13 cellular contexts compared by ENCODE assay signal in genomic region chr22:46112405-46112804, GRCh38. TPM values are rescaled to one million over a fixed set of nuclear protein-coding genes. Genes with fewer than 3 reads are reported as not detected.
DNase-seq lines count a peak whose midpoint lies in the region; ATAC-seq and TF ChIP-seq lines count a peak whose summit lies in the region.
"Had no signal": no experiment of that assay in that cellular context is flagged by ENCODE, and none has a peak within 500 bp of the region (broad histone marks: within the 10 kb centered on the region; RNA-seq: fewer than 3 reads in every experiment).

No MANE protein-coding gene starts in this region.

- H3K9me2 ChIP-seq in HCT116 (ENCODE audit: insufficient read depth) = no peaks in the 10 kb centered on the region

- TF ChIP-seq POLR2A in HCT116 (IDR thresholded peaks at IDR 0.05; ENCODE audit: borderline replicate concordance, extremely low read depth, insufficient read depth, insufficient read length) = no peak
- TF ChIP-seq POLR2A in body of pancreas (IDR thresholded peaks at IDR 0.05) = no peak
- TF ChIP-seq POLR2A in testis (IDR thresholded peaks at IDR 0.05) = no peak

- H3K27ac ChIP-seq in HCT116 (ENCODE audit: low read depth, low read length) = peak overlapping the region; percentile 28; the same call in 1 of the 2 replicates
- peak overlapping the region; percentile 32 to 79 (median 71) for H3K27ac ChIP-seq in body of pancreas
- peak overlapping the region; percentile 40 for H3K27ac ChIP-seq in muscle layer of colon (ENCODE audit: low read depth, low read length)
- H3K27ac ChIP-seq in testis = peak overlapping the region; percentile 70 to 83
- H3K27ac ChIP-seq: PC-9 had no signal

- no peaks in the 10 kb centered on the region for H4K20me1 ChIP-seq in HCT116 (ENCODE audit: insufficient read depth)

- BruUV-seq in HCT116 (replicated peaks; lab: Mats Ljungman, UMichigan) = no TSS peak

- no peak overlapping the region for H2AFZ ChIP-seq in HCT116 (ENCODE audit: low read depth, low read length, poor library complexity, severe bottlenecking)
- H2AFZ ChIP-seq: PC-9 had no signal

- no peak for TF ChIP-seq RAD21 in HCT116 (IDR thresholded peaks at IDR 0.05; ENCODE audit: low read depth)

- intact Hi-C loops in HCT116 (cut with micrococcal nuclease) = no loop called here
- intact Hi-C loops in body of pancreas (cut with DNase I) = no loop called here
- intact Hi-C loops in testis (cut with DNase I; ENCODE audit: low total_unique reads) = no loop called here

- CTCF ChIA-PET in HCT116 (lab: Charles Lee) = interaction anchor here (10.7 kb wide), 1 partner anchor 106 kb away, joined by 151 read pairs; no protein-coding TSS in a partner anchor

- H3K4me1 ChIP-seq in HCT116 (ENCODE audit: control insufficient read depth in 1 of 2, insufficient read depth in 2 of 2, low read length in 2 of 2) = peaks cover 12 to 59% of the 10 kb centered on the region in 2 experiments; a peak in 3 of 4 replicates
- peaks cover 92% of the 10 kb centered on the region for H3K4me1 ChIP-seq in body of pancreas
- H3K4me1 ChIP-seq in muscle layer of colon (ENCODE audit: insufficient read depth, low read length) = peaks cover 79% of the 10 kb centered on the region
- peaks cover 91% of the 10 kb centered on the region for H3K4me1 ChIP-seq in testis

- DNase-seq in HCT116 (ENCODE audit: low read depth, low spot score) (no peak), body of pancreas (peak in 1 of 4 donors; percentile 19), testis (no peak), ureter (ENCODE audit: low spot score) (no peak), NCI-H1105 treated with DMSO at 0.1 percent for 48 hours (lab: John Stamatoyannopoulos, UW) (no peak), anterior cingulate cortex (lab: John Stamatoyannopoulos, UW) (no peak)
- DNase-seq: activated T-cell treated with anti-CD3 and anti-CD28 coated beads, Interleukin-2, amount 50 U/mL, for 48 hours; CD4-positive, alpha-beta memory T cell; NCI-H446 treated with DMSO at 0.1 percent for 48 hours; occipital lobe; PC-9; T-helper 1 cell had no signal

- H3K4me3 ChIP-seq in HCT116 (replicated peaks in 1 of 2; ENCODE audit: low read depth in 1 of 2, low read length in 2 of 2) = no peak overlapping the region
- H3K4me3 ChIP-seq in body of pancreas = no peak overlapping the region
- H3K4me3 ChIP-seq in muscle layer of colon (ENCODE audit: low read depth in 1 of 2, low read length in 2 of 2) = no peak overlapping the region
- H3K4me3 ChIP-seq in testis = no peak overlapping the region
- H3K4me3 ChIP-seq: PC-9 had no signal

- 63 to 77% methylated on average over 20 of the region's 20 CpGs for WGBS in body of pancreas, 2 donors
- WGBS in testis, 2 donors = 50 to 67% methylated on average over 5 to 20 of the region's 20 CpGs

- ATAC-seq in HCT116 (no peak), body of pancreas (no peak)

- no peak overlapping the region for H3K4me2 ChIP-seq in HCT116 (ENCODE audit: low read length)
- H3K4me2 ChIP-seq: PC-9 had no signal

- POLR2A ChIA-PET in HCT116 (lab: Charles Lee) = no interaction called here

- H3K9me3 ChIP-seq in HCT116 (ENCODE audit: control insufficient read depth in 1 of 2, insufficient read depth in 1 of 2, low read depth in 1 of 2, low read length in 2 of 2) (no peaks in the 10 kb centered on the region), body of pancreas (no peaks in the 10 kb centered on the region), muscle layer of colon (ENCODE audit: low read length) (no peaks in the 10 kb centered on the region), testis (no peaks in the 10 kb centered on the region)

- H3K36me3 ChIP-seq in HCT116 (ENCODE audit: control insufficient read depth in 1 of 2, insufficient read depth in 2 of 2, low read length in 2 of 2) (peaks cover 7 to 23% of the 10 kb centered on the region in 2 experiments; a peak in 3 of 4 replicates), body of pancreas (replicated peaks in 1 of 2; ENCODE audit: insufficient read depth in 1 of 2, low read depth in 2 of 2) (peaks cover 9 to 13% of the 10 kb centered on the region in 2 donors), muscle layer of colon (ENCODE audit: insufficient read depth, low read length) (peaks cover 33% of the 10 kb centered on the region), testis (ENCODE audit: low read depth, missing control alignments) (no peaks in the 10 kb centered on the region)

- H3K27me3 ChIP-seq in HCT116 (ENCODE audit: insufficient read depth, low read length) = no peaks in the 10 kb centered on the region
- no peaks in the 10 kb centered on the region for H3K27me3 ChIP-seq in body of pancreas
- H3K27me3 ChIP-seq in muscle layer of colon (ENCODE audit: control insufficient read depth in 1 of 2, insufficient read depth in 2 of 2, low read length in 2 of 2) = no peaks in the 10 kb centered on the region
- no peaks in the 10 kb centered on the region for H3K27me3 ChIP-seq in testis

- TF ChIP-seq CTCF in HCT116 (IDR thresholded peaks at IDR 0.05 in 2 of 3, conservative IDR thresholded peaks at IDR 0.05 in 1 of 3; ENCODE audit: borderline replicate concordance in 1 of 3, insufficient read depth in 1 of 3, low read depth in 2 of 3, low read length in 2 of 3) = no peak
- no peak for TF ChIP-seq CTCF in body of pancreas (IDR thresholded peaks at IDR 0.05)
- no peak for TF ChIP-seq CTCF in testis (IDR thresholded peaks at IDR 0.05)

- H3K9ac ChIP-seq in HCT116 (ENCODE audit: low read length) (no peak overlapping the region), muscle layer of colon (ENCODE audit: low read length) (no peak overlapping the region)

- RAD21 ChIA-PET in HCT116 (lab: Charles Lee; ENCODE audit: low non-redundant PET in 1 of 2, low total read pairs in 2 of 2, uncharacterized antibody in 2 of 2, unreplicated experiment in 2 of 2) = no interaction called here

- H3K79me2 ChIP-seq in HCT116 (ENCODE audit: insufficient read depth, low read length) = no peaks in the 10 kb centered on the region

TF ChIP-seq in HCT116, 20 proteins besides CTCF, POLR2A, EP300 and RAD21:
- TF ChIP-seq EGR1 (IDR thresholded peaks at IDR 0.05; ENCODE audit: low read depth) (no peak), ATF3 (IDR thresholded peaks at IDR 0.05) (no peak), SRF (IDR thresholded peaks at IDR 0.05; ENCODE audit: low read depth) (no peak), ZNF274 (IDR thresholded peaks at IDR 0.05; ENCODE audit: low read depth, low read length) (no peak), CEBPB (IDR thresholded peaks at IDR 0.05; ENCODE audit: low read depth) (no peak), EZH2 (IDR thresholded peaks at IDR 0.05) (no peak), ELF1 (IDR thresholded peaks at IDR 0.05; ENCODE audit: borderline replicate concordance, low read depth) (no peak), MAX (IDR thresholded peaks at IDR 0.05) (no peak), ZFX (IDR thresholded peaks at IDR 0.05) (no peak), ZBTB33 (IDR thresholded peaks at IDR 0.05; ENCODE audit: extremely low read depth, insufficient replicate concordance, low read length) (no peak)

RNA-seq across cellular contexts. Expression of gene PPARA, which starts 37.9 kb away (rescaled TPM):
- total RNA-seq in HCT116 (2021; ENCODE audit: unreplicated experiment) = 14.5 TPM
- polyA plus RNA-seq in HCT116 (2012) = 4.8 and 5.6 TPM in 2 replicates
- total RNA-seq in body of pancreas = 10 to 100 TPM; 15.8 to 19.8 TPM
- total RNA-seq in testis = 10 to 100 TPM; 18.1 to 19.9 TPM
- 4.8 TPM for polyA plus RNA-seq in testis (ENCODE audit: insufficient read depth, low read depth, low replicate concordance)
- 29.1 TPM for total RNA-seq in ureter
